Comparison of ENCODE assay signal across 15 cellular contexts in genomic region chr14:99127651-99128167, GRCh38.
DNase-seq lines count a peak whose midpoint lies in the region; FAIRE-seq and TF ChIP-seq lines count a peak whose summit lies in the region.
"Had no signal": no experiment of that assay in that cellular context is flagged by ENCODE, and none has a peak within 500 bp of the region (broad histone marks: within the 10 kb centered on the region; RNA-seq: fewer than 3 reads in every experiment).

No MANE protein-coding gene starts in this region.

- H3K27ac ChIP-seq in keratinocyte (ENCODE audit: control insufficient read depth, insufficient read depth, low read length) = no peak overlapping the region
- H3K27ac ChIP-seq in GM23248 = no peak overlapping the region

- in situ Hi-C loops in GM23248 (cut with MboI) = no loop called here

- H3K9me2 ChIP-seq in GM23248 (ENCODE audit: insufficient read depth) = no peaks in the 10 kb centered on the region

- H3K4me3 ChIP-seq in adipocyte (ENCODE audit: low read length) (no peak overlapping the region), keratinocyte (ENCODE audit: control insufficient read depth in 2 of 3, extremely low read depth in 1 of 3, insufficient read depth in 2 of 3, low read depth in 1 of 3, low read length in 3 of 3) (no peak overlapping the region), skeletal muscle cell (ENCODE audit: low read depth, low read length) (no peak overlapping the region), GM23248 (no peak overlapping the region)

- H2AFZ ChIP-seq in keratinocyte (ENCODE audit: control insufficient read depth, low read length) (no peak overlapping the region), GM23248 (no peak overlapping the region)

- 61 to 67% methylated on average over 8 to 9 of the region's 9 CpGs for WGBS in GM23248 (ENCODE audit: low coverage in 1 of 2, low lambda C conversion rate in 2 of 2, missing lambda C conversion rate in 2 of 2), 2 experiments

- no peaks in the 10 kb centered on the region for H3F3A ChIP-seq in GM23248 (ENCODE audit: insufficient read depth)

- CTCF ChIA-PET in HEK293T (lab: Yijun Ruan, JAX) = interaction anchor here (0.6 kb wide), 1 partner anchor 9 kb away, joined by 3 read pairs; no protein-coding TSS in a partner anchor

- peaks cover 22% of the 10 kb centered on the region for H3K27me3 ChIP-seq in adipocyte (replicated peaks; ENCODE audit: control insufficient read depth, insufficient read depth, low read length)
- H3K27me3 ChIP-seq in keratinocyte (ENCODE audit: control insufficient read depth, extremely low read depth, insufficient read depth, low read length) = no peaks in the 10 kb centered on the region
- no peaks in the 10 kb centered on the region for H3K27me3 ChIP-seq in GM23248 (replicated peaks; ENCODE audit: insufficient read depth)

- peaks cover 6% of the 10 kb centered on the region for H3K4me1 ChIP-seq in adipocyte (ENCODE audit: control insufficient read depth, insufficient read depth, low read length)
- H3K4me1 ChIP-seq in keratinocyte (ENCODE audit: control insufficient read depth, extremely low read depth, insufficient read depth, low read length) = peaks cover 20% of the 10 kb centered on the region
- H3K4me1 ChIP-seq in GM23248 (ENCODE audit: insufficient read depth) = no peaks in the 10 kb centered on the region

- H3K9me1 ChIP-seq in keratinocyte (ENCODE audit: control insufficient read depth, extremely low read depth, insufficient read depth, low read length) = no peaks in the 10 kb centered on the region

- no peaks in the 10 kb centered on the region for H4K20me1 ChIP-seq in keratinocyte (ENCODE audit: control insufficient read depth, extremely low read depth, insufficient read depth, low read length)
- H4K20me1 ChIP-seq in GM23248 (ENCODE audit: insufficient read depth) = no peaks in the 10 kb centered on the region

- H3K9ac ChIP-seq in adipocyte (ENCODE audit: low read length) = no peak overlapping the region
- no peak overlapping the region for H3K9ac ChIP-seq in keratinocyte (ENCODE audit: control insufficient read depth, extremely low read depth, insufficient read depth, low read length)
- H3K9ac ChIP-seq in GM23248 = no peak overlapping the region

- H3K79me2 ChIP-seq in keratinocyte (ENCODE audit: control insufficient read depth, insufficient read depth, low read length) (no peaks in the 10 kb centered on the region), GM23248 (ENCODE audit: insufficient read depth) (no peaks in the 10 kb centered on the region)

- peak; percentile 76 for FAIRE-seq in keratinocyte (lab: Jason Lieb, UNC)

- TF ChIP-seq CTCF in keratinocyte (optimal IDR thresholded peaks at IDR 0.05 in 1 of 3, IDR thresholded peaks at IDR 0.05 in 1 of 3, conservative IDR thresholded peaks at IDR 0.05 in 1 of 3; ENCODE audit: extremely low read depth in 1 of 3, insufficient read depth in 2 of 3, low read length in 3 of 3) = no peak

- DNase-seq in HEK293T (ENCODE audit: extremely low spot score) (peak; percentile 4), adipocyte (ENCODE audit: low read depth) (peak; percentile 3), keratinocyte (ENCODE audit: low read depth, low spot score) (no peak), skeletal muscle cell (ENCODE audit: low read depth) (peak; percentile 5), HuH-7 (ENCODE audit: low spot score) (no peak), GM23248 (no peak), HK-2 (ENCODE audit: unreplicated experiment) (no peak), T-helper 2 cell (no peak)
- DNase-seq: activated CD4-positive, CD25-positive, alpha-beta regulatory T cell; anterior cingulate cortex; effector memory CD4-positive, alpha-beta T cell; GF-D8; KG1; NCI-H1930; SW 1271 had no signal

- POLR2A ChIA-PET in HEK293T (lab: Yijun Ruan, JAX) = no interaction called here

- H3K36me3 ChIP-seq in adipocyte (ENCODE audit: control insufficient read depth, insufficient read depth, low read length, severe bottlenecking) (no peaks in the 10 kb centered on the region), keratinocyte (ENCODE audit: control insufficient read depth in 2 of 2, extremely low read depth in 1 of 2, insufficient read depth in 2 of 2, low read length in 2 of 2) (no peaks in the 10 kb centered on the region), GM23248 (ENCODE audit: low read depth) (no peaks in the 10 kb centered on the region)

- H3K4me2 ChIP-seq in keratinocyte (ENCODE audit: control insufficient read depth, extremely low read depth, insufficient read depth, low read depth, low read length) (no peak overlapping the region), GM23248 (ENCODE audit: unreplicated experiment) (no peak overlapping the region)

- dilution Hi-C loops in keratinocyte (cut with MboI; ENCODE audit: extremely low pct_ligation_motif_present, low sequenced_read_pairs) = no loop called here

- H3K9me3 ChIP-seq in adipocyte (ENCODE audit: control insufficient read depth, low read length) (no peaks in the 10 kb centered on the region), keratinocyte (ENCODE audit: control insufficient read depth, low read depth, low read length) (no peaks in the 10 kb centered on the region), GM23248 (ENCODE audit: low read depth) (no peaks in the 10 kb centered on the region)

TF ChIP-seq in HEK293T, 16 proteins besides CTCF, POLR2A, EP300 and RAD21:
- TF ChIP-seq NFRKB (IDR thresholded peaks at IDR 0.05) (no peak), SP1 (IDR thresholded peaks at IDR 0.05) (no peak), CTBP1 (IDR thresholded peaks at IDR 0.05; ENCODE audit: borderline replicate concordance) (no peak), LEF1 (IDR thresholded peaks at IDR 0.05; ENCODE audit: borderline replicate concordance) (no peak), SUZ12 (IDR thresholded peaks at IDR 0.05) (no peak), ZNF384 (IDR thresholded peaks at IDR 0.05) (no peak), ARNT (IDR thresholded peaks at IDR 0.05) (no peak), PKNOX1 (IDR thresholded peaks at IDR 0.05) (no peak), ELF4 (IDR thresholded peaks at IDR 0.05) (no peak), FOXM1 (IDR thresholded peaks at IDR 0.05; ENCODE audit: borderline replicate concordance) (no peak), HDGF (IDR thresholded peaks at IDR 0.05; ENCODE audit: borderline replicate concordance) (no peak), FOXK2 (IDR thresholded peaks at IDR 0.05) (no peak), TARDBP (IDR thresholded peaks at IDR 0.05) (no peak), FOXA1 (IDR thresholded peaks at IDR 0.05) (no peak), L3MBTL2 (conservative IDR thresholded peaks at IDR 0.05) (no peak)
TF ChIP-seq in HEK293T: peak in this region for 0.

Comparison
In these comparisons a context has a peak if more than half of its experiments do, and no peak if none do; other contexts are left out.
1. DNase-seq: peak in HEK293T (single experiment), adipocyte (single experiment) and skeletal muscle cell (single experiment); none in keratinocyte (single experiment), HuH-7 (single experiment), GM23248 (single experiment), HK-2 (single experiment) and T-helper 2 cell (0 of 5).